8 cellular contexts compared by ENCODE assay signal in the genomic region with DNA sequence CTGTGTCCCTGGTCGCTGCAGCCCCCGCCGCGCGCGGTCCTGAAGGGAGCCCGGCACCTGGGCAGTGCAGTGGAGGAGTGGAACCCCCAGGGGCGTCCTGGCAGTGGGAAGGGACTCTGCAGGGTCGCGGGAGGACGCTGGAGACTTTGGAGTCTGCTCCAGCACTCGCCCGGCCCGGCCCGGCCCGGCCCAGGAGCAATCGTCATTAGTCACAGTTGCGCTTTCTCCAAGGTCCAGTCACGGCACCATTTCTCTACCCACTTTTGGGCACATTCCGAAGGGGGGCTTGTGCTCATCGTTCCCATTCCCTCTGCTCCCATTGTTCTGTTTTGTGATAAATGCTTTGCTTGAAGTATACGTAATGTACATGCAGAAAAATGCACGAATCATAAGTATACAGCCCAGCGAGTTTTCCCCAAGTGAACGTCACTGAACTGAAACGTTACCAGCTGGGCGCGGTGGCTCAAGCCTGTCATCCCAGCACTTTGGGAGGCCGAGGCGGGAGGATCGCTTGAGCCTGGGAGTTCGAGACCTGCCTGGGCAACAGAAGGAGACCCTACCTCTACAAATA. TPM values are rescaled to one million over a fixed set of nuclear protein-coding genes. Genes with fewer than 3 reads are reported as not detected.
DNase-seq lines count a peak whose midpoint lies in the region; ATAC-seq and TF ChIP-seq lines count a peak whose summit lies in the region.

No MANE protein-coding gene starts in this region.

- H3K4me1 ChIP-seq in DND-41 (ENCODE audit: insufficient read depth, low read length) (peaks cover 25% of the 10 kb centered on the region), HEK293 (ENCODE audit: control insufficient read depth, insufficient read depth, low read length) (no peaks in the 10 kb centered on the region), mucosa of rectum (ENCODE audit: control insufficient read depth in 2 of 2, insufficient read depth in 2 of 2, low read length in 2 of 2) (peaks cover 4 to 12% of the 10 kb centered on the region in 2 donors)
- H3K4me1 ChIP-seq in effector memory CD4-positive, alpha-beta T cell (ENCODE audit: control insufficient read depth, insufficient read depth, low read length, poor library complexity, severe bottlenecking): peaks cover 14% of the 10 kb centered on the region

- H3K4me2 ChIP-seq in DND-41 (ENCODE audit: insufficient read depth, low read length): peak overlapping the region; percentile 76

- CTCF ChIA-PET in HEK293 (lab: Yijun Ruan, JAX): interaction anchor here (0.7 kb wide), 1 partner anchor 202 kb away, joined by 3 read pairs; no protein-coding TSS in a partner anchor

- H3K4me3 ChIP-seq in DND-41 (ENCODE audit: low read depth in 1 of 2, low read length in 2 of 2) (peak overlapping the region; percentile 49 to 70; a peak in 3 of 4 replicates), HEK293 (ENCODE audit: low read depth, low read length) (peak overlapping the region; percentile 80), mucosa of rectum (ENCODE audit: low read length in 2 of 2) (peak overlapping the region; percentile 61 to 84)
- peak overlapping the region; percentile 65 for H3K4me3 ChIP-seq in effector memory CD4-positive, alpha-beta T cell (ENCODE audit: insufficient read depth, low read depth, low read length, poor library complexity, severe bottlenecking)

- no peaks in the 10 kb centered on the region for H3K27me3 ChIP-seq in DND-41 (ENCODE audit: insufficient read depth, low read length, poor library complexity)
- H3K27me3 ChIP-seq in effector memory CD4-positive, alpha-beta T cell (replicated peaks; ENCODE audit: control insufficient read depth, insufficient read depth, low read length, poor library complexity, severe bottlenecking): no peaks in the 10 kb centered on the region
- no peaks in the 10 kb centered on the region for H3K27me3 ChIP-seq in mucosa of rectum (ENCODE audit: control insufficient read depth in 2 of 2, insufficient read depth in 2 of 2, low read length in 2 of 2)

- peak overlapping the region; percentile 73 for H2AFZ ChIP-seq in DND-41 (ENCODE audit: low read depth, low read length)

- H3K27ac ChIP-seq in DND-41 (ENCODE audit: low read length) (peak overlapping the region; percentile 58), HEK293 (ENCODE audit: extremely low read depth, low read depth, low read length) (peak overlapping the region; percentile 93), mucosa of rectum (ENCODE audit: low read depth in 2 of 2, low read length in 2 of 2) (peak overlapping the region; percentile 50 to 77)
- H3K27ac ChIP-seq in effector memory CD4-positive, alpha-beta T cell (ENCODE audit: insufficient read depth, low read length, poor library complexity, severe bottlenecking): peak overlapping the region; percentile 49

- H4K20me1 ChIP-seq in DND-41 (ENCODE audit: insufficient read depth, low read length): peaks cover 62% of the 10 kb centered on the region

- no peak for DNase-seq in DND-41
- peak; percentile 44 for DNase-seq in RPMI7951 (ENCODE audit: low read depth)
- DNase-seq in effector memory CD4-positive, alpha-beta T cell: no peak
- no peak for DNase-seq in GOT3 (lab: John Stamatoyannopoulos, UW)
- no peak for DNase-seq in NCI-H69 (lab: John Stamatoyannopoulos, UW)
- no peak for DNase-seq in SW480 (ENCODE audit: low spot score)

- peak; percentile 41 for ATAC-seq in DND-41 (ENCODE audit: insufficient read depth, low read depth)

- TF ChIP-seq CTCF in DND-41 (IDR thresholded peaks at IDR 0.05; ENCODE audit: borderline replicate concordance, extremely low read depth, low read length, poor library complexity, severe bottlenecking): no peak
- peak; percentile 12; the same call in 1 of the 2 replicates for TF ChIP-seq CTCF in HEK293 (tag by site-specific recombination; IDR thresholded peaks at IDR 0.05)

- peaks cover 75% of the 10 kb centered on the region for H3K36me3 ChIP-seq in DND-41 (ENCODE audit: insufficient read depth, low read length)
- peaks cover 26 to 80% of the 10 kb centered on the region in 2 experiments; a peak in 2 of 3 replicates for H3K36me3 ChIP-seq in HEK293 (ENCODE audit: control insufficient read depth in 2 of 2, insufficient read depth in 1 of 2, low read length in 2 of 2)
- H3K36me3 ChIP-seq in effector memory CD4-positive, alpha-beta T cell (ENCODE audit: control insufficient read depth, insufficient read depth, low read length): peaks cover 23% of the 10 kb centered on the region
- H3K36me3 ChIP-seq in mucosa of rectum (ENCODE audit: control insufficient read depth in 2 of 2, insufficient read depth in 2 of 2, low read length in 2 of 2): peaks cover 15 to 36% of the 10 kb centered on the region in 2 donors

- H3K9me3 ChIP-seq in DND-41 (ENCODE audit: insufficient read depth, low read length, severe bottlenecking) (no peaks in the 10 kb centered on the region), HEK293 (ENCODE audit: control insufficient read depth, insufficient read depth, low read depth, low read length) (no peaks in the 10 kb centered on the region), mucosa of rectum (ENCODE audit: control insufficient read depth in 2 of 2, low read length in 2 of 2) (no peaks in the 10 kb centered on the region)
- no peaks in the 10 kb centered on the region for H3K9me3 ChIP-seq in effector memory CD4-positive, alpha-beta T cell (ENCODE audit: control insufficient read depth, low read length)

- H3K9ac ChIP-seq in DND-41 (ENCODE audit: low read depth, low read length) (peak overlapping the region; percentile 84), mucosa of rectum (ENCODE audit: low read depth in 1 of 2, low read length in 2 of 2) (peak overlapping the region; percentile 61 to 75)

- peaks cover 55% of the 10 kb centered on the region for H3K79me2 ChIP-seq in DND-41 (ENCODE audit: insufficient read depth, low read length)

- POLR2A ChIA-PET in HEK293 (lab: Yijun Ruan, JAX): interaction anchor here (1.0 to 1.4 kb wide), 3 partner anchors 10 to 24 kb away, joined by 5 to 7 read pairs (median 5); a partner anchor contains a TSS

TF ChIP-seq in HEK293, 187 proteins besides CTCF, POLR2A, EP300 and RAD21 (continues in another document):
- TF ChIP-seq ZFHX2 (tag by site-specific recombination; conservative IDR thresholded peaks at IDR 0.05) (no peak), GLIS1 (tag by site-specific recombination; IDR thresholded peaks at IDR 0.05) (0 out of 2 replicates have a peak, but pooled peaks have one; percentile 6), IKZF3 (tag by site-specific recombination; IDR thresholded peaks at IDR 0.05) (peak; percentile 8; the same call in 1 of the 2 replicates), ZNF19 (tag by site-specific recombination; IDR thresholded peaks at IDR 0.05; ENCODE audit: low read depth) (no peak), HOXD13 (CRISPR knock-in tag; IDR thresholded peaks at IDR 0.05; ENCODE audit: borderline replicate concordance) (no peak), ZNF311 (tag by site-specific recombination; IDR thresholded peaks at IDR 0.05; ENCODE audit: borderline replicate concordance) (no peak)
- TF ChIP-seq, protein P1, sequence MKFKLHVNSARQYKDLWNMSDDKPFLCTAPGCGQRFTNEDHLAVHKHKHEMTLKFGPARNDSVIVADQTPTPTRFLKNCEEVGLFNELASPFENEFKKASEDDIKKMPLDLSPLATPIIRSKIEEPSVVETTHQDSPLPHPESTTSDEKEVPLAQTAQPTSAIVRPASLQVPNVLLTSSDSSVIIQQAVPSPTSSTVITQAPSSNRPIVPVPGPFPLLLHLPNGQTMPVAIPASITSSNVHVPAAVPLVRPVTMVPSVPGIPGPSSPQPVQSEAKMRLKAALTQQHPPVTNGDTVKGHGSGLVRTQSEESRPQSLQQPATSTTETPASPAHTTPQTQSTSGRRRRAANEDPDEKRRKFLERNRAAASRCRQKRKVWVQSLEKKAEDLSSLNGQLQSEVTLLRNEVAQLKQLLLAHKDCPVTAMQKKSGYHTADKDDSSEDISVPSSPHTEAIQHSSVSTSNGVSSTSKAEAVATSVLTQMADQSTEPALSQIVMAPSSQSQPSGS (tag by site-specific recombination; IDR thresholded peaks at IDR 0.05; ENCODE audit: low read depth): 0 out of 2 replicates have a peak, but pooled peaks have one; percentile 43
- TF ChIP-seq, protein P2, sequence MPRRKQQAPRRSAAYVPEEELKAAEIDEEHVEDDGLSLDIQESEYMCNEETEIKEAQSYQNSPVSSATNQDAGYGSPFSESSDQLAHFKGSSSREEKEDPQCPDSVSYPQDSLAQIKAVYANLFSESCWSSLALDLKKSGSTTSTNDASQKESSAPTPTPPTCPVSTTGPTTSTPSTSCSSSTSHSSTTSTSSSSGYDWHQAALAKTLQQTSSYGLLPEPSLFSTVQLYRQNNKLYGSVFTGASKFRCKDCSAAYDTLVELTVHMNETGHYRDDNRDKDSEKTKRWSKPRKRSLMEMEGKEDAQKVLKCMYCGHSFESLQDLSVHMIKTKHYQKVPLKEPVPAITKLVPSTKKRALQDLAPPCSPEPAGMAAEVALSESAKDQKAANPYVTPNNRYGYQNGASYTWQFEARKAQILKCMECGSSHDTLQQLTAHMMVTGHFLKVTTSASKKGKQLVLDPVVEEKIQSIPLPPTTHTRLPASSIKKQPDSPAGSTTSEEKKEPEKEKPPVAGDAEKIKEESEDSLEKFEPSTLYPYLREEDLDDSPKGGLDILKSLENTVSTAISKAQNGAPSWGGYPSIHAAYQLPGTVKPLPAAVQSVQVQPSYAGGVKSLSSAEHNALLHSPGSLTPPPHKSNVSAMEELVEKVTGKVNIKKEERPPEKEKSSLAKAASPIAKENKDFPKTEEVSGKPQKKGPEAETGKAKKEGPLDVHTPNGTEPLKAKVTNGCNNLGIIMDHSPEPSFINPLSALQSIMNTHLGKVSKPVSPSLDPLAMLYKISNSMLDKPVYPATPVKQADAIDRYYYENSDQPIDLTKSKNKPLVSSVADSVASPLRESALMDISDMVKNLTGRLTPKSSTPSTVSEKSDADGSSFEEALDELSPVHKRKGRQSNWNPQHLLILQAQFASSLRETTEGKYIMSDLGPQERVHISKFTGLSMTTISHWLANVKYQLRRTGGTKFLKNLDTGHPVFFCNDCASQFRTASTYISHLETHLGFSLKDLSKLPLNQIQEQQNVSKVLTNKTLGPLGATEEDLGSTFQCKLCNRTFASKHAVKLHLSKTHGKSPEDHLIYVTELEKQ (tag by site-specific recombination; IDR thresholded peaks at IDR 0.05; ENCODE audit: borderline replicate concordance): no peak

RNA-seq across cellular contexts. Expression of a gene that starts 1.0 kb away (rescaled TPM):
- 29.9 and 30.8 TPM in 2 replicates for total RNA-seq in RPMI7951 (2014; rRNA removed; shearing (Covaris generic))

RNA-seq across cellular contexts. Expression of a gene that starts 12.1 kb away (rescaled TPM):
- total RNA-seq in RPMI7951 (2014; rRNA removed; shearing (Covaris generic)): 10.7 and 11.2 TPM in 2 replicates

RNA-seq across cellular contexts. Expression of a gene that starts 23.0 kb away (rescaled TPM):
- 11.1 and 14.6 TPM in 2 replicates for total RNA-seq in RPMI7951 (2014; rRNA removed; shearing (Covaris generic))

RNA-seq across cellular contexts. Expression of a gene that starts 45.9 kb away (rescaled TPM):
- total RNA-seq in RPMI7951 (2014; rRNA removed; shearing (Covaris generic)): 11.4 and 15.6 TPM in 2 replicates
